18 cellular contexts compared by ENCODE assay signal in the genomic region with DNA sequence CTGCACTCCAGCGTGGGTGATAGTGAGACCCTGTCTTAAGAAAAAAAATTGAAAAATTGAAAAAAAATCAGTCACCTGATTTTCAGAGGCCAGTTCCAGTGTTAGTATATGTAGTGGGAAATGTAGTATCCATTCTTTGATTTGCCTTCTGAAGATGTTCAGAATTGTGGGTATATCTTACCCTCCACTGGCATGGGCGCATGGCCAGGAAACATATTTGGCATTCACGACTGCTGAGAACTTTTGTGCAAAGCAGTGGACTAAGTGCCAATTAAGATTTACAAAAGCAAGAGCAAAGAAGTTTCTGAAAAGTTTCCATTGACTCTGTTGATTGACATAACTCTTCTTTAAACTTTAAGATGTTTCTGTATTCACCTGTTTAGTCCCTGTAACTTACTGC. TPM values are rescaled to one million over a fixed set of nuclear protein-coding genes. Genes with fewer than 3 reads are reported as not detected.
DNase-seq lines count a peak whose midpoint lies in the region; ATAC-seq and TF ChIP-seq lines count a peak whose summit lies in the region.
"Had no signal": no experiment of that assay in that cellular context is flagged by ENCODE, and none has a peak within 500 bp of the region (broad histone marks: within the 10 kb centered on the region; RNA-seq: fewer than 3 reads in every experiment).

No MANE protein-coding gene starts in this region.

- ATAC-seq in heart left ventricle (no peak), psoas muscle (no peak), GM21367 (IDR thresholded peaks at IDR 0.05; ENCODE audit: unreplicated experiment) (no peak), GM21381 (IDR thresholded peaks at IDR 0.05; ENCODE audit: unreplicated experiment) (no peak)

- intact Hi-C loops in heart left ventricle (cut with DNase I) (loop anchor here in 1 of 10 donors (5.0 kb wide), 1 partner anchor 153 kb away; a partner anchor contains a TSS), cardiac septum (cut with DNase I) (no loop called here), psoas muscle (cut with DNase I) (loop anchor here in 1 of 2 donors (10.0 kb wide), 1 partner anchor 555 kb away; no protein-coding TSS in a partner anchor)

- H3K4me3 ChIP-seq in heart left ventricle (peak overlapping the region; percentile 8 to 60 (median 50)), right atrium auricular region (peak overlapping the region; percentile 37 to 38), psoas muscle (peak overlapping the region; percentile 68)
- H3K4me3 ChIP-seq: PC-9 had no signal

- H3K9me3 ChIP-seq in heart left ventricle (no peaks in the 10 kb centered on the region), right atrium auricular region (no peaks in the 10 kb centered on the region), psoas muscle (no peaks in the 10 kb centered on the region)

- WGBS in heart left ventricle, 4 donors, result 42 to 53% (median 49%) methylated on average over 3 of the region's 3 CpGs
- WGBS in psoas muscle, 3 donors, result 22 to 39% (median 31%) methylated on average over 3 of the region's 3 CpGs

- H3K27ac ChIP-seq in heart left ventricle, result peak overlapping the region in 11 of 12 donors; percentile 42 to 90 (median 69)
- H3K27ac ChIP-seq in right atrium auricular region, result peak overlapping the region; percentile 43 to 84
- H3K27ac ChIP-seq in psoas muscle, result peak overlapping the region; percentile 88
- H3K27ac ChIP-seq: PC-9 had no signal

- no peak for TF ChIP-seq CTCF in heart left ventricle (IDR thresholded peaks at IDR 0.05)
- no peak for TF ChIP-seq CTCF in right atrium auricular region (IDR thresholded peaks at IDR 0.05)
- TF ChIP-seq CTCF in psoas muscle (IDR thresholded peaks at IDR 0.05), result no peak

- no peak for TF ChIP-seq POLR2A in heart left ventricle (IDR thresholded peaks at IDR 0.05)

- no peaks in the 10 kb centered on the region for H3K36me3 ChIP-seq in heart left ventricle
- H3K36me3 ChIP-seq in right atrium auricular region, result no peaks in the 10 kb centered on the region
- H3K36me3 ChIP-seq in psoas muscle (ENCODE audit: insufficient read depth in 1 of 2, low read depth in 1 of 2), result peaks cover 0 to 10% of the 10 kb centered on the region in 2 donors

- H3K27me3 ChIP-seq in heart left ventricle, result no peaks in the 10 kb centered on the region
- no peaks in the 10 kb centered on the region for H3K27me3 ChIP-seq in right atrium auricular region
- no peaks in the 10 kb centered on the region for H3K27me3 ChIP-seq in psoas muscle (ENCODE audit: insufficient read depth in 3 of 3, low read length in 2 of 3)

- peak in 2 of 5 donors; percentile 34 to 54 for DNase-seq in heart left ventricle
- no peak for DNase-seq in cardiac septum (ENCODE audit: low spot score)
- DNase-seq in right atrium auricular region (ENCODE audit: low spot score), result no peak
- no peak for DNase-seq in psoas muscle
- peak; percentile 15 for DNase-seq in superior temporal gyrus (ENCODE audit: extremely low spot score)
- no peak for DNase-seq in DMS153 treated with DMSO at 0.1 percent for 48 hours (lab: John Stamatoyannopoulos, UW; ENCODE audit: unreplicated experiment)
- DNase-seq: DMS79, KG1, NCI-H1092, NCI-H1436, NCI-H187 treated with DMSO at 0.1 percent for 48 hours, NCI-H2227 treated with DMSO at 0.1 percent for 48 hours, NCI-H510A treated with DMSO at 0.1 percent for 48 hours, NCI-H748 treated with DMSO at 0.1 percent for 48 hours, PC-9, RPMI8226 had no signal

- H3K4me1 ChIP-seq in heart left ventricle (peaks cover 0 to 10% (median 0%) of the 10 kb centered on the region in 12 donors), right atrium auricular region (no peaks in the 10 kb centered on the region), psoas muscle (peaks cover 38% of the 10 kb centered on the region)

RNA-seq across cellular contexts. Expression of a gene that starts 2.4 kb away (rescaled TPM):
- 100 to 1,000 TPM in 1 of 9 donors, 10 to 100 TPM in 8; 35.6 to 133 (median 75.1) TPM for total RNA-seq in heart left ventricle
- polyA plus RNA-seq in heart left ventricle, result 10 to 100 TPM; 13.9 to 42.1 TPM
- 102 TPM for total RNA-seq in cardiac septum
- total RNA-seq in right atrium auricular region, result 10 to 100 TPM; 33.3 to 41.2 TPM
- total RNA-seq in psoas muscle, result 100 to 1,000 TPM in 1 of 4 donors, 10 to 100 TPM in 3; 68.6 to 230 (median 86.9) TPM
- polyA plus RNA-seq in psoas muscle, result 10 to 100 TPM in 2 of 3 donors, 1 to 10 TPM in 1; 3.5 to 59.2 (median 25.6) TPM
